1 cellular context compared by ENCODE assay signal in the genomic region with DNA sequence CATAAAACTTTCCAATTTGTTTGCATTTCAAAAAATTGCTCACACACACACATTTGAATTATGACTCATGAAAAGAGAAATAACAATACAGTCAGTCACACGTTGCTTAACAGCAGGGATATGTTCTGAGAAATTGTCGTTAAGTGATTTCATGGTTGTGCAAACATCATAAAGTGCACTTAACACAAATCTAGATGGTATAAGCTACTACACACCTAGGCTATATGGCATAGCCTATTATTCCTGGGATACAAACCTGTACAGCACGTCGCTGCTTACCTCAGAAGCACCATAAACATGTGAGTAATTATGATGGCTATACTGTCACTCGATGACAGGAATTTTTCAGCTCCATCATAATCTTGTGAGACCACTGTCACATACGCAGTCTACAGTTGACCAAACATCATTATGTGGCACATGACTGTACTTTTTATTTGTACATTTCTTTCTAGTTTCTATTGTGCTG.
TF ChIP-seq lines count a peak whose summit lies in the region.

No MANE protein-coding gene starts in this region.

TF ChIP-seq in HEK293, 187 proteins besides CTCF, POLR2A, EP300 and RAD21 (continued from another document):
- TF ChIP-seq ZNF280C (tag by site-specific recombination; IDR thresholded peaks at IDR 0.05) (no peak), ZNF623 (tag by site-specific recombination; IDR thresholded peaks at IDR 0.05) (no peak), MZF1 (tag by site-specific recombination; IDR thresholded peaks at IDR 0.05; ENCODE audit: borderline replicate concordance) (no peak), ZBTB1 (tag by site-specific recombination; IDR thresholded peaks at IDR 0.05) (0 out of 2 replicates have a peak, but pooled peaks have one; percentile 73), ZSCAN30 (tag by site-specific recombination; IDR thresholded peaks at IDR 0.05) (no peak), ZNF600 (tag by site-specific recombination; IDR thresholded peaks at IDR 0.05) (0 out of 2 replicates have a peak, but pooled peaks have one; percentile 20)
